Comparison of ENCODE assay signal across 23 cellular contexts in genomic region chr11:126195119-126195518, GRCh38. TPM values are rescaled to one million over a fixed set of nuclear protein-coding genes. Genes with fewer than 3 reads are reported as not detected.
A peak's percentile ranks its signal among the peaks of the same experiment; 100 is the strongest.
DNase-seq lines count a peak whose midpoint lies in the region; ATAC-seq, FAIRE-seq and TF ChIP-seq lines count a peak whose summit lies in the region.
"Had no signal": no experiment of that assay in that cellular context is flagged by ENCODE, and none has a peak within 500 bp of the region (broad histone marks: within the 10 kb centered on the region; RNA-seq: fewer than 3 reads in every experiment).

No MANE protein-coding gene starts in this region.

- TF ChIP-seq CTCF in psoas muscle (IDR thresholded peaks at IDR 0.05): no peak

- H3K27me3 ChIP-seq in psoas muscle (ENCODE audit: insufficient read depth in 3 of 3, low read length in 2 of 3) (no peaks in the 10 kb centered on the region), skeletal muscle tissue (ENCODE audit: control insufficient read depth in 3 of 3, insufficient read depth in 3 of 3, low read length in 3 of 3) (no peaks in the 10 kb centered on the region)
- H3K27me3 ChIP-seq: BLaER1 treated with 17β-estradiol and CSF1 and Interleukin-3, amounts not matched to agents 10 nM and 100 nM had no signal

- H3K27ac ChIP-seq in psoas muscle (peak overlapping the region; percentile 79), skeletal muscle tissue (ENCODE audit: low read depth, low read length) (peak overlapping the region; percentile 73)
- H3K27ac ChIP-seq: 22Rv1; A549; BLaER1 treated with 17β-estradiol and CSF1 and Interleukin-3, amounts not matched to agents 10 nM and 100 nM; C4-2B had no signal

- intact Hi-C loops in psoas muscle (cut with DNase I): loop anchor here (2.0 kb wide), 2 partner anchors 132 to 272 kb away; partner anchors contain the start of gene CDON (in 1 of the 2)

- H3K36me3 ChIP-seq in psoas muscle (ENCODE audit: insufficient read depth in 1 of 2, low read depth in 1 of 2) (peaks cover 0 to 67% of the 10 kb centered on the region in 2 donors), skeletal muscle tissue (ENCODE audit: control insufficient read depth in 3 of 3, insufficient read depth in 3 of 3, low read length in 3 of 3) (peaks cover 38 to 61% (median 48%) of the 10 kb centered on the region in 3 donors)

- no peak for ATAC-seq in T-helper 17 cell
- no peak for ATAC-seq in psoas muscle
- no peak for ATAC-seq in GM19351 (IDR thresholded peaks at IDR 0.05; ENCODE audit: unreplicated experiment)
- ATAC-seq: A549; CD8-positive, alpha-beta T cell had no signal

- no peak for DNase-seq in GM12892 (ENCODE audit: insufficient read length)
- no peak for DNase-seq in T-helper 17 cell
- no peak for DNase-seq in psoas muscle
- no peak for DNase-seq in stimulated activated CD4-positive, alpha-beta T cell treated with anti-CD3 and anti-CD28 coated beads, Interleukin-12 subunit alpha, Interleukin-12 subunit beta, amount 100 ng/mL, for 4 hours
- DNase-seq in NCI-H1105 treated with DMSO at 0.1 percent for 48 hours (lab: John Stamatoyannopoulos, UW): no peak
- DNase-seq: AML-193; Caco-2; Calu3; CD4-positive, alpha-beta T cell; CD8-positive, alpha-beta T cell; DMS79 treated with DMSO at 0.1 percent for 48 hours; GF-D8 had no signal

- H3K27me3 Mint-ChIP-seq in T-helper 17 cell: no peaks in the 10 kb centered on the region
- H3K27me3 Mint-ChIP-seq: B cell; CD4-positive, alpha-beta T cell had no signal

- no peak overlapping the region for H3K4me3 Mint-ChIP-seq in T-helper 17 cell
- H3K4me3 Mint-ChIP-seq: B cell; CD4-positive, alpha-beta T cell; CD8-positive, alpha-beta T cell had no signal

- H3K4me1 ChIP-seq in psoas muscle (peaks cover 57% of the 10 kb centered on the region), skeletal muscle tissue (ENCODE audit: control insufficient read depth in 3 of 3, insufficient read depth in 3 of 3, low read length in 3 of 3) (peaks cover 46 to 81% (median 60%) of the 10 kb centered on the region in 3 donors)
- H3K4me1 ChIP-seq: A549; BLaER1 treated with 17β-estradiol and CSF1 and Interleukin-3, amounts not matched to agents 10 nM and 100 nM; Caco-2 had no signal

- H3K27ac Mint-ChIP-seq in T-helper 17 cell: peak overlapping the region; percentile 54
- H3K27ac Mint-ChIP-seq: B cell; CD4-positive, alpha-beta T cell; CD8-positive, alpha-beta T cell had no signal

- H3K4me3 ChIP-seq in psoas muscle: no peak overlapping the region
- no peak overlapping the region for H3K4me3 ChIP-seq in skeletal muscle tissue (ENCODE audit: low read length in 3 of 3)
- H3K4me3 ChIP-seq: A549; BLaER1 treated with 17β-estradiol and CSF1 and Interleukin-3, amounts not matched to agents 10 nM and 100 nM had no signal

- H3K4me1 Mint-ChIP-seq in T-helper 17 cell: peaks cover 3% of the 10 kb centered on the region

- no peaks in the 10 kb centered on the region for H3K9me3 ChIP-seq in T-helper 17 cell (ENCODE audit: control insufficient read depth, low read length, poor library complexity, severe bottlenecking)
- no peaks in the 10 kb centered on the region for H3K9me3 ChIP-seq in psoas muscle
- no peaks in the 10 kb centered on the region for H3K9me3 ChIP-seq in skeletal muscle tissue (ENCODE audit: control insufficient read depth in 3 of 3, low read length in 3 of 3)
- H3K9me3 ChIP-seq: A549 had no signal

- peak; percentile 27 for FAIRE-seq in GM12892 (lab: Jason Lieb, UNC)
- FAIRE-seq: A549, D721Med, G401.6, GM12891, GM18507 had no signal

- peaks cover 11% of the 10 kb centered on the region for H3K36me3 Mint-ChIP-seq in T-helper 17 cell (ENCODE audit: low read depth)

- TF ChIP-seq POLR2A in GM12892 (IDR thresholded peaks at IDR 0.05; ENCODE audit: low read depth, low read length): no peak

- H3K9ac ChIP-seq in skeletal muscle tissue (ENCODE audit: low read depth in 1 of 3, low read length in 3 of 3): no peak overlapping the region
- H3K9ac ChIP-seq: BLaER1 treated with 17β-estradiol and CSF1 and Interleukin-3, amounts not matched to agents 10 nM and 100 nM had no signal

- WGBS in psoas muscle, 3 donors: 75 to 97% (median 94%) methylated on average over 3 of the region's 3 CpGs

RNA-seq across cellular contexts. Expression of gene RPUSD4, which starts 16.3 kb away (rescaled TPM):
- polyA plus RNA-seq in GM12892 (2012; ENCODE audit: missing spikeins): 26.6 TPM
- total RNA-seq in T-helper 17 cell: 10 to 100 TPM; 33.2 to 41.2 TPM
- total RNA-seq in psoas muscle: 100 to 1,000 TPM in 1 of 4 donors, 10 to 100 TPM in 3; 75.1 to 139 (median 88.7) TPM
- polyA plus RNA-seq in psoas muscle: 100 to 1,000 TPM in 1 of 3 donors, 10 to 100 TPM in 2; 61.6 to 128 (median 65.9) TPM
- 57.9 TPM for total RNA-seq in skeletal muscle tissue

RNA-seq across cellular contexts. Expression of gene FAM118B, which starts 16.5 kb away (rescaled TPM):
- polyA plus RNA-seq in GM12892 (2012; ENCODE audit: missing spikeins): 10.2 TPM
- total RNA-seq in T-helper 17 cell (1 to 10 TPM; 2.5 to 2.8 TPM), psoas muscle (10 to 100 TPM; 16.4 to 46.7 (median 24.5) TPM), skeletal muscle tissue (14.1 TPM)
- 10 to 100 TPM; 13.3 to 37.7 (median 15.3) TPM for polyA plus RNA-seq in psoas muscle
